1 cellular context compared by ENCODE assay signal in genomic region chr11:2109541-2110019, GRCh38.
TF ChIP-seq lines count a peak whose summit lies in the region.

No MANE protein-coding gene starts in this region.

TF ChIP-seq in K562, 482 proteins besides CTCF, POLR2A, EP300 and RAD21:
- TF ChIP-seq L3MBTL2 (IDR thresholded peaks at IDR 0.05) (peak; percentile 17; the same call in 1 of the 2 replicates), ZNF232 (CRISPR knock-in tag; IDR thresholded peaks at IDR 0.05) (no peak), E2F6 (IDR thresholded peaks at IDR 0.05; ENCODE audit: borderline replicate concordance in 1 of 2, extremely low read depth in 1 of 2, insufficient read depth in 1 of 2, insufficient read length in 1 of 2, low read depth in 1 of 2, low read length in 1 of 2, poor library complexity in 1 of 2, severe bottlenecking in 1 of 2) (peak in 1 of 2 experiments; percentile 71)
TF ChIP-seq in K562: peak in this region for 2.
